ENCODE assay signal across 9 cellular contexts in the genomic region with DNA sequence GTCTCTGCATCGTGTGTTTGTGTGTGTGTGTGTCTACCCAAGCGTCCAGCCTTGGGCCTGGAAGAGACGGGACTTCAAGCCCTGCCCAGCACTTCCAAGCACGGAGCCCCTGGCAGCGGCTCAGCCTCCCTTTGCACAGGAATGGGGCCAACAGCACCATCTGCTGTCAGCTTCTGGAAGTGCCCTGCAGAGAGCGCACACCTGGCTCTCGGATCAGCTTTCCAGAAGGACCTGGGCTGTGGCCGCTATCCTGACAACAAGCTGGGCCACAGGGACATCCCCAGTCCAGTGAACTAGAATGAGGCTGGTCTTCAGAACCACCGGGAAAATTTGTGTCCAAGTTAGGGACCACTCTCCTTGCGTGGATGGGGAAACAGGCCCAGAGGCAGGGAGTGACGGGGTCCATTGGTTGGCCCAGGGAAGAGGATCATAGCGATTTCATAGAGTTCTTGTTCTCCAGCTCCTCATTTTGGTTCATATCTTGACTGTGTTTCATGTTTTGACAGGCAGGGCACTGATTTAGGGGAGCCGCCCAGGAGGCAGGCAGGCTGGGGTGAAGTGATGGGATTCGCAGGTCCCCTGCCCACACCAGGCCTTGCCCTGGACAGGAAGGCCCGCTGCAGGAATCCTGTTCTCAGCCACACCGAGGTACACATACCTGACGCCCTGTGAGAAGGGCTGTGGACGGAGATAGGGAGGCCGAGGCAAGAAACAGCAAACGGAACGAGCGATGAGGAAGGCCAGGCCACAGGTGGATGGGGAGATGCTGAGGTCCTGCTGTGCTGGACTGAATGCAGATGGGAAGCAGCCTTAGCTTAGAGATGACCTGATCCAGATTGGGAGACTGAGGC. TPM values are rescaled to one million over a fixed set of nuclear protein-coding genes. Genes with fewer than 3 reads are reported as not detected.
A peak's percentile ranks its signal among the peaks of the same experiment; 100 is the strongest.
DNase-seq lines count a peak whose midpoint lies in the region; ATAC-seq, FAIRE-seq and TF ChIP-seq lines count a peak whose summit lies in the region.
"Had no signal": no experiment of that assay in that cellular context is flagged by ENCODE, and none has a peak within 500 bp of the region (broad histone marks: within the 10 kb centered on the region; RNA-seq: fewer than 3 reads in every experiment).

No MANE protein-coding gene starts in this region.

- DNase-seq in Ammon's horn (ENCODE audit: low spot score): peak; percentile 73
- peak; percentile 48 to 86 for DNase-seq in HAP-1 (ENCODE audit: low spot score in 2 of 2)
- DNase-seq in NCI-H748 treated with DMSO at 0.1 percent for 48 hours (lab: John Stamatoyannopoulos, UW): peak; percentile 3
- peak; percentile 65 for DNase-seq in activated CD8-positive, alpha-beta memory T cell treated with anti-CD3 and anti-CD28 coated beads, Interleukin-2, amount 10 ng/mL, durations not matched to agents 7 days and 5 days
- DNase-seq in endothelial cell of umbilical vein (ENCODE audit: low read depth, low spot score): peak; percentile 56
- peak; percentile 72 for DNase-seq in midbrain (lab: John Stamatoyannopoulos, UW)
- peak; percentile 46 for DNase-seq in stimulated activated CD8-positive, alpha-beta memory T cell treated with anti-CD3 and anti-CD28 coated beads, Interleukin-4, amount 100 ng/mL, for 24 hours (ENCODE audit: low read depth)

- no peak overlapping the region for H3K27ac ChIP-seq in endothelial cell of umbilical vein (ENCODE audit: insufficient read depth, low read depth, low read length)

- in situ Hi-C loops in HAP-1 (cut with MboI; ENCODE audit: low sequenced_read_pairs): loop anchor here (5.0 kb wide), 1 partner anchor 219 kb away; no protein-coding TSS in a partner anchor

- no peaks in the 10 kb centered on the region for H3K9me3 Mint-ChIP-seq in activated CD8-positive, alpha-beta memory T cell treated with anti-CD3 and anti-CD28 coated beads, Interleukin-2, amount 10 ng/mL, durations not matched to agents 7 days and 5 days (ENCODE audit: low read depth)

- no peak overlapping the region for H2AFZ ChIP-seq in endothelial cell of umbilical vein (ENCODE audit: low read depth, low read length)

- peak; percentile 70 for ATAC-seq in activated CD8-positive, alpha-beta memory T cell treated with anti-CD3 and anti-CD28 coated beads, Interleukin-2, amount 10 ng/mL, durations not matched to agents 7 days and 5 days
- ATAC-seq in GM21367 (IDR thresholded peaks at IDR 0.05; ENCODE audit: unreplicated experiment): no peak

- no peak overlapping the region for H3K4me3 ChIP-seq in HAP-1
- no peak overlapping the region for H3K4me3 ChIP-seq in endothelial cell of umbilical vein (replicated peaks in 1 of 3; ENCODE audit: insufficient read depth in 1 of 3, low read depth in 1 of 3, low read length in 3 of 3)

- FAIRE-seq in endothelial cell of umbilical vein (lab: Jason Lieb, UNC): peak; percentile 92

- TF ChIP-seq POLR2A in endothelial cell of umbilical vein (IDR thresholded peaks at IDR 0.05; ENCODE audit: low read depth, low read length): no peak

- H3K9me1 ChIP-seq in endothelial cell of umbilical vein (replicated peaks; ENCODE audit: control insufficient read depth, extremely low read depth, insufficient read depth, low read length): no peaks in the 10 kb centered on the region

- POLR2A ChIA-PET in endothelial cell of umbilical vein (lab: Charles Lee): no interaction called here

- no peaks in the 10 kb centered on the region for H4K20me1 ChIP-seq in endothelial cell of umbilical vein (replicated peaks; ENCODE audit: control insufficient read depth, extremely low read depth, insufficient read depth, low read length)

- dilution Hi-C loops in endothelial cell of umbilical vein (cut with MboI; ENCODE audit: extremely low pct_ligation_motif_present, low sequenced_read_pairs): no loop called here

- no peaks in the 10 kb centered on the region for H3K36me3 Mint-ChIP-seq in activated CD8-positive, alpha-beta memory T cell treated with anti-CD3 and anti-CD28 coated beads, Interleukin-2, amount 10 ng/mL, durations not matched to agents 7 days and 5 days

- CTCF ChIA-PET in activated CD8-positive, alpha-beta memory T cell treated with anti-CD3 and anti-CD28 coated beads, Interleukin-2, amount 10 ng/mL, durations not matched to agents 7 days and 5 days (lab: Charles Lee): interaction anchor here (0.9 to 2.0 kb wide), 4 partner anchors 13 to 239 kb away, joined by 3 to 5 read pairs (median 3); no protein-coding TSS in a partner anchor
- CTCF ChIA-PET in endothelial cell of umbilical vein (lab: Charles Lee): interaction anchor here (1.0 to 11.0 kb wide), 9 partner anchors 10 to 1172 kb away, joined by 3 to 206 read pairs (median 4); no protein-coding TSS in a partner anchor

- no peak overlapping the region for H3K4me2 ChIP-seq in endothelial cell of umbilical vein (ENCODE audit: insufficient read depth, low read length)

- H3K27me3 ChIP-seq in HAP-1 (ENCODE audit: low read depth) (peaks cover 22% of the 10 kb centered on the region), endothelial cell of umbilical vein (ENCODE audit: control insufficient read depth in 2 of 2, insufficient read depth in 2 of 2, low read length in 2 of 2) (peaks cover 3% of the 10 kb centered on the region in 2 experiments)

- intact Hi-C loops in endothelial cell of umbilical vein (cut with micrococcal nuclease): loop anchor here (1.0 to 5.0 kb wide), 4 partner anchors 54 to 1168 kb away; no protein-coding TSS in a partner anchor

- no peaks in the 10 kb centered on the region for H3K79me2 ChIP-seq in endothelial cell of umbilical vein (ENCODE audit: control insufficient read depth, insufficient read depth, low read length)

- H3K27ac Mint-ChIP-seq in activated CD8-positive, alpha-beta memory T cell treated with anti-CD3 and anti-CD28 coated beads, Interleukin-2, amount 10 ng/mL, durations not matched to agents 7 days and 5 days: no peak overlapping the region

- H3K36me3 ChIP-seq in HAP-1 (replicated peaks) (no peaks in the 10 kb centered on the region), endothelial cell of umbilical vein (ENCODE audit: control insufficient read depth in 2 of 2, extremely low read depth in 1 of 2, insufficient read depth in 2 of 2, low read length in 2 of 2) (no peaks in the 10 kb centered on the region)

- H3K4me3 Mint-ChIP-seq in activated CD8-positive, alpha-beta memory T cell treated with anti-CD3 and anti-CD28 coated beads, Interleukin-2, amount 10 ng/mL, durations not matched to agents 7 days and 5 days: no peak overlapping the region

- no peak overlapping the region for H3K9ac ChIP-seq in endothelial cell of umbilical vein (replicated peaks; ENCODE audit: extremely low read depth, insufficient read depth, low read length)

- no peaks in the 10 kb centered on the region for H3K4me1 Mint-ChIP-seq in activated CD8-positive, alpha-beta memory T cell treated with anti-CD3 and anti-CD28 coated beads, Interleukin-2, amount 10 ng/mL, durations not matched to agents 7 days and 5 days

- peaks cover 28% of the 10 kb centered on the region for H3K27me3 Mint-ChIP-seq in activated CD8-positive, alpha-beta memory T cell treated with anti-CD3 and anti-CD28 coated beads, Interleukin-2, amount 10 ng/mL, durations not matched to agents 7 days and 5 days

- TF ChIP-seq CTCF in endothelial cell of umbilical vein (IDR thresholded peaks at IDR 0.05; ENCODE audit: extremely low read depth in 1 of 2, insufficient read depth in 1 of 2, low read depth in 1 of 2, low read length in 2 of 2): peak; percentile 91 to 96

- no peaks in the 10 kb centered on the region for H3K4me1 ChIP-seq in HAP-1
- H3K4me1 ChIP-seq in endothelial cell of umbilical vein (ENCODE audit: control insufficient read depth, extremely low read depth, insufficient read depth, low read length): no peaks in the 10 kb centered on the region

- no TSS peak for BruUV-seq in endothelial cell of umbilical vein (replicated peaks; lab: Mats Ljungman, UMichigan)

- H3K9me3 ChIP-seq in HAP-1 (no peaks in the 10 kb centered on the region), endothelial cell of umbilical vein (replicated peaks; ENCODE audit: control insufficient read depth, insufficient read depth, low read length) (no peaks in the 10 kb centered on the region)

TF ChIP-seq in endothelial cell of umbilical vein, 7 proteins besides CTCF, POLR2A, EP300 and RAD21:
- TF ChIP-seq, protein P1, sequence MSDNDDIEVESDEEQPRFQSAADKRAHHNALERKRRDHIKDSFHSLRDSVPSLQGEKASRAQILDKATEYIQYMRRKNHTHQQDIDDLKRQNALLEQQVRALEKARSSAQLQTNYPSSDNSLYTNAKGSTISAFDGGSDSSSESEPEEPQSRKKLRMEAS (IDR thresholded peaks at IDR 0.05; ENCODE audit: insufficient read depth, insufficient read length): no peak
- TF ChIP-seq FOS (IDR thresholded peaks at IDR 0.05; ENCODE audit: borderline replicate concordance, insufficient read depth, low read length) (no peak), GATA2 (IDR thresholded peaks at IDR 0.05; ENCODE audit: insufficient read depth, insufficient read length, low read depth, low read length) (no peak)

RNA-seq across cellular contexts. Expression of a gene that starts 38.4 kb away (rescaled TPM):
- not detected for total RNA-seq in activated CD8-positive, alpha-beta memory T cell treated with anti-CD3 and anti-CD28 coated beads, Interleukin-2, amount 10 ng/mL, durations not matched to agents 7 days and 5 days
- total RNA-seq in endothelial cell of umbilical vein: not detected in 2 replicates
- not detected in 2 replicates for polyA plus RNA-seq in endothelial cell of umbilical vein
- not detected in 2 replicates for polyA plus RNA-seq in endothelial cell of umbilical vein (2011; cell fraction: cytosol; rRNA removed)
- polyA plus RNA-seq in endothelial cell of umbilical vein (2011; cell fraction: nucleus; rRNA removed): not detected in 2 replicates
- not detected in 2 replicates for polyA plus RNA-seq in endothelial cell of umbilical vein (2012)
- polyA minus RNA-seq in endothelial cell of umbilical vein: not detected in 2 replicates
- not detected for polyA minus RNA-seq in endothelial cell of umbilical vein (2011; cell fraction: cytosol; rRNA and poly(A)+ RNA removed)
- not detected in 2 replicates for polyA minus RNA-seq in endothelial cell of umbilical vein (2011; cell fraction: nucleus; rRNA and poly(A)+ RNA removed)
- total RNA-seq: urinary bladder had no signal
- polyA plus RNA-seq: urinary bladder had no signal

Comparison
In these comparisons a context has a peak if more than half of its experiments do, and no peak if none do; other contexts are left out.
1. DNase-seq: peak in every context shown above with its lines; median percentile 73 in Ammon's horn; 72 in midbrain; 67 in HAP-1; 65 in activated CD8-positive, alpha-beta memory T cell treated with anti-CD3 and anti-CD28 coated beads, Interleukin-2, amount 10 ng/mL, durations not matched to agents 7 days and 5 days; 56 in endothelial cell of umbilical vein; 46 in stimulated activated CD8-positive, alpha-beta memory T cell treated with anti-CD3 and anti-CD28 coated beads, Interleukin-4, amount 100 ng/mL, for 24 hours; 3 in NCI-H748 treated with DMSO at 0.1 percent for 48 hours.